3 cellular contexts compared by ENCODE assay signal in genomic region chr17:5948811-5949210, GRCh38.
"Had no signal": no experiment of that assay in that cellular context is flagged by ENCODE, and none has a peak within 500 bp of the region (broad histone marks: within the 10 kb centered on the region; RNA-seq: fewer than 3 reads in every experiment).

No MANE protein-coding gene starts in this region.

- DNase-seq: GDM1, GF-D8 had no signal

- H3K4me3 ChIP-seq: GM12878 had no signal
